In the genomic region with DNA sequence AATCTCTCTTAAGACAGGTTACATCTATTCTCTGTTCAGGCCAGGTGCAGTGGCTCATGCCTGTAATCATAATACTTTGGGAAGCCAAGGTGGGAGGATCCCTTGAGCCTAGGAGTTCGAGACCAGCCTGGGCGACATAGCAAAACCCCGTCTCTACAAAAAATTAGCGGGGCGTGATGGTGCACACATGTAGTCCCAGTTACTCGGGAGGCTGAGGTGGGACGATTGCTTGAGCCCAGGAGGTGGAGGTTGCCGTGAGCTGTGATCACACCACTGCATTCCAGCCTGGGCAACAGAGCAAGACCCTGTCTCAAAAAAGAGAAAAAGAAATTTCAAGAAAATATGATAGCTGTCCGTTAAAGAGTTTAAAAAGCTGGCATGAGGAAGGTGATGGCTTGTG, we compare ENCODE assay signal across 23 cellular contexts.
"Had no signal": no experiment of that assay in that cellular context is flagged by ENCODE, and none has a peak within 500 bp of the region (broad histone marks: within the 10 kb centered on the region; RNA-seq: fewer than 3 reads in every experiment).

No MANE protein-coding gene starts in this region.

- H3K4me3 Mint-ChIP-seq: activated CD4-positive, alpha-beta memory T cell treated with anti-CD3 and anti-CD28 coated beads for 36 hours; activated CD4-positive, alpha-beta T cell treated with anti-CD3 and anti-CD28 coated beads, Interleukin-2, amount 10 ng/mL, durations not matched to agents 24 days and 14 days; memory B cell; naive thymus-derived CD8-positive, alpha-beta T cell; neural crest cell; T-helper 1 cell treated with Interleukin-12 subunit alpha and Interleukin-12 subunit beta and Interleukin-4 antibody, amounts not matched to agents 30 μg/mL and 1 μg/mL, for 36 hours had no signal

- H3K4me1 ChIP-seq: pancreas, prostate gland had no signal

- ATAC-seq: left colon; naive thymus-derived CD8-positive, alpha-beta T cell; right cardiac atrium had no signal

- H3K36me3 ChIP-seq: prostate gland, thyroid gland had no signal

- DNase-seq: activated CD4-positive, alpha-beta memory T cell treated with anti-CD3 and anti-CD28 coated beads for 36 hours; activated CD4-positive, alpha-beta T cell treated with anti-CD3 and anti-CD28 coated beads, Interleukin-2, amount 10 ng/mL, durations not matched to agents 24 days and 14 days; activated CD4-positive, CD25-positive, alpha-beta regulatory T cell treated with anti-CD3 and anti-CD28 coated beads, Interleukin-2, amount 50 U/mL, for 72 hours; activated CD8-positive, alpha-beta memory T cell treated with anti-CD3 and anti-CD28 coated beads, Interleukin-2, amount 50 U/mL, for 4 hours; activated gamma-delta T cell treated with Interleukin-2 at 50 U/mL for 16 hours; activated naive CD4-positive, alpha-beta T cell treated with anti-CD3 and anti-CD28 coated beads, Interleukin-2, amount 50 U/mL, for 16 hours; activated T-cell treated with anti-CD3 and anti-CD28 coated beads, Interleukin-2, amount 50 U/mL, for 1 hour; cerebellar nuclear complex; cortex of kidney; left colon; naive thymus-derived CD8-positive, alpha-beta T cell; pancreas; right cardiac atrium; spleen; stimulated activated naive CD4-positive, alpha-beta T cell treated with Interleukin-2 at 50 U/mL for 16 hours; T1000; thyroid gland; WERI-Rb-1 had no signal

- H3K9me3 Mint-ChIP-seq: activated CD4-positive, alpha-beta memory T cell treated with anti-CD3 and anti-CD28 coated beads for 36 hours; activated CD4-positive, alpha-beta T cell treated with anti-CD3 and anti-CD28 coated beads, Interleukin-2, amount 10 ng/mL, durations not matched to agents 24 days and 14 days; neural crest cell had no signal

- H3K27ac Mint-ChIP-seq: activated CD4-positive, alpha-beta memory T cell treated with anti-CD3 and anti-CD28 coated beads for 36 hours; activated CD4-positive, alpha-beta T cell treated with anti-CD3 and anti-CD28 coated beads, Interleukin-2, amount 10 ng/mL, durations not matched to agents 24 days and 14 days; memory B cell; T-helper 1 cell treated with Interleukin-12 subunit alpha and Interleukin-12 subunit beta and Interleukin-4 antibody, amounts not matched to agents 30 μg/mL and 1 μg/mL, for 36 hours had no signal

- H3K9me3 ChIP-seq: pancreas, prostate gland, spleen, thyroid gland had no signal

- H3K4me3 ChIP-seq: pancreas, prostate gland, SK-N-MC, spleen, thyroid gland had no signal

- H3K27me3 ChIP-seq: pancreas, spleen, thyroid gland had no signal

- H3K27me3 Mint-ChIP-seq: activated CD4-positive, alpha-beta memory T cell treated with anti-CD3 and anti-CD28 coated beads for 36 hours; activated CD4-positive, alpha-beta T cell treated with anti-CD3 and anti-CD28 coated beads, Interleukin-2, amount 10 ng/mL, durations not matched to agents 24 days and 14 days; memory B cell; naive thymus-derived CD8-positive, alpha-beta T cell had no signal

- H3K27ac ChIP-seq: pancreas, SK-N-MC, spleen, thyroid gland, WERI-Rb-1 had no signal
